ENCODE assay signal across 9 cellular contexts in genomic region chr10:15369642-15370211, GRCh38. TPM values are rescaled to one million over a fixed set of nuclear protein-coding genes. Genes with fewer than 3 reads are reported as not detected.
DNase-seq lines count a peak whose midpoint lies in the region; ATAC-seq and TF ChIP-seq lines count a peak whose summit lies in the region.
"Had no signal": no experiment of that assay in that cellular context is flagged by ENCODE, and none has a peak within 500 bp of the region (broad histone marks: within the 10 kb centered on the region; RNA-seq: fewer than 3 reads in every experiment).

No MANE protein-coding gene starts in this region.

- H3K9me3 Mint-ChIP-seq in HFFc6 = no peaks in the 10 kb centered on the region
- H3K9me3 Mint-ChIP-seq in stimulated activated naive CD8-positive, alpha-beta T cell treated with anti-CD3 and anti-CD28 coated beads, Interleukin-15, amount 100 ng/mL, for 72 hours = no peaks in the 10 kb centered on the region

- H3K27ac Mint-ChIP-seq in HFFc6 = peak overlapping the region; percentile 69
- peak overlapping the region; percentile 63 to 90 for H3K27ac Mint-ChIP-seq in stimulated activated naive CD8-positive, alpha-beta T cell treated with anti-CD3 and anti-CD28 coated beads, Interleukin-15, amount 100 ng/mL, for 72 hours

- no peaks in the 10 kb centered on the region for H3K36me3 ChIP-seq in brain microvascular endothelial cell (replicated peaks)
- H3K36me3 ChIP-seq: adrenal gland had no signal

- no peak for TF ChIP-seq CTCF in HFFc6 (IDR thresholded peaks at IDR 0.05)
- TF ChIP-seq CTCF in brain microvascular endothelial cell (IDR thresholded peaks at IDR 0.05; ENCODE audit: low read depth, low read length, missing control alignments) = no peak

- peaks cover 1% of the 10 kb centered on the region; the same call in 1 of the 2 replicates for H3K27me3 Mint-ChIP-seq in HFFc6 (ENCODE audit: insufficient read depth)
- peaks cover 75% of the 10 kb centered on the region for H3K27me3 Mint-ChIP-seq in stimulated activated naive CD8-positive, alpha-beta T cell treated with anti-CD3 and anti-CD28 coated beads, Interleukin-15, amount 100 ng/mL, for 72 hours

- H3K4me1 Mint-ChIP-seq in HFFc6 (ENCODE audit: low read depth) = peaks cover 16% of the 10 kb centered on the region
- peaks cover 12% of the 10 kb centered on the region for H3K4me1 Mint-ChIP-seq in stimulated activated naive CD8-positive, alpha-beta T cell treated with anti-CD3 and anti-CD28 coated beads, Interleukin-15, amount 100 ng/mL, for 72 hours

- H3K27me3 ChIP-seq in brain microvascular endothelial cell (replicated peaks) = no peaks in the 10 kb centered on the region
- H3K27me3 ChIP-seq: adrenal gland had no signal

- in situ Hi-C loops in ACHN (cut with HindIII; ENCODE audit: low pct_ligation_motif_present, low pct_unique_long_range_greater_than_20kb, low sequenced_read_pairs) = no loop called here
- in situ Hi-C loops in brain microvascular endothelial cell (cut with HindIII; ENCODE audit: low pct_ligation_motif_present, low sequenced_read_pairs) = no loop called here

- no peak for TF ChIP-seq POLR2A in GM18505 (IDR thresholded peaks at IDR 0.05; ENCODE audit: borderline replicate concordance, extremely low read depth, insufficient read depth, insufficient read length)

- H3K36me3 Mint-ChIP-seq in HFFc6 (ENCODE audit: low read depth) = no peaks in the 10 kb centered on the region

- peak; percentile 8 for DNase-seq in ACHN
- no peak for DNase-seq in HFFc6
- DNase-seq in brain microvascular endothelial cell = no peak
- peak; percentile 17 for DNase-seq in kidney tubule cell (ENCODE audit: low spot score)
- DNase-seq in stimulated activated naive CD8-positive, alpha-beta T cell treated with anti-CD3 and anti-CD28 coated beads, Interleukin-15, amount 100 ng/mL, for 72 hours = peak in 1 of 2 donors; percentile 17
- DNase-seq in stimulated activated naive CD4-positive, alpha-beta T cell (lab: John Stamatoyannopoulos, UW) = no peak
- DNase-seq in cortex of kidney (lab: John Stamatoyannopoulos, UW) = no peak

- H3K27ac ChIP-seq in brain microvascular endothelial cell = peak overlapping the region; percentile 73

- peak overlapping the region; percentile 90 for H3K4me3 Mint-ChIP-seq in HFFc6
- peak overlapping the region; percentile 81 to 84 for H3K4me3 Mint-ChIP-seq in stimulated activated naive CD8-positive, alpha-beta T cell treated with anti-CD3 and anti-CD28 coated beads, Interleukin-15, amount 100 ng/mL, for 72 hours

- no peak for ATAC-seq in stimulated activated naive CD8-positive, alpha-beta T cell treated with anti-CD3 and anti-CD28 coated beads, Interleukin-15, amount 100 ng/mL, for 72 hours
- ATAC-seq in GM18505 (IDR thresholded peaks at IDR 0.05; ENCODE audit: unreplicated experiment) = no peak

- H3K4me3 ChIP-seq in brain microvascular endothelial cell (ENCODE audit: low read depth, low read length) = peak overlapping the region; percentile 65

RNA-seq across cellular contexts. Expression of gene FAM171A1, which starts 1.4 kb away (rescaled TPM):
- total RNA-seq in HFFc6 (2021; fragmentation: NEBNext Ultra II Directional; extraction: Animal tissue kit (Norgen Biotek cat#: 25700)) = 10 to 100 TPM; 33.4 to 60.7 (median 48.6) TPM

Comparison
In these comparisons a context has a peak if more than half of its experiments do, and no peak if none do; other contexts are left out.
1. DNase-seq: peak in ACHN (single experiment) and kidney tubule cell (single experiment); none in HFFc6 (single experiment), brain microvascular endothelial cell (single experiment), stimulated activated naive CD4-positive, alpha-beta T cell (0 of 6) and cortex of kidney (single experiment).